Comparison of ENCODE assay signal across 30 cellular contexts in the genomic region with DNA sequence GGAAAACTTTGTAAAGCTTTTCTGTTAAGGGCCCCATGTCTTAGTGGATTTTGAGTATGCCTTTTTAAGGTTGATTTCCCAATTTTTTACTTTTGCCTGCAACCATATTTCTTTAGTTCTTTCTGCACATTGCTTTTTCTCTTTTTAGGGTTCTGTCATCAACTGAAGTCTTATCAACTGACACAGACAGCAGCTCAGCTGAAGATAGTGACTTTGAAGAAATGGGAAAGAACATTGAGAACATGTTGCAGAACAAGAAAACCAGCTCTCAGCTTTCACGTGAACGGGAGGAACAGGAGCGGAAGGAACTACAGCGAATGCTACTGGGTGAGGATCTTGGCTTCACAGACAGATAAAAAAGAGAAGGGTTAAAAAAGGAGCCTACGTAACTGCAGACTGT.
"Had no signal": no experiment of that assay in that cellular context is flagged by ENCODE, and none has a peak within 500 bp of the region (broad histone marks: within the 10 kb centered on the region; RNA-seq: fewer than 3 reads in every experiment).

No MANE protein-coding gene starts in this region.

- DNase-seq: activated B cell treated with CpG ODN at 0.5 μM for 24 hours; activated CD8-positive, alpha-beta memory T cell treated with anti-CD3 and anti-CD28 coated beads, Interleukin-2, amount 50 U/mL, for 48 hours; activated gamma-delta T cell; activated naive CD4-positive, alpha-beta T cell treated with anti-CD3 and anti-CD28 coated beads, Interleukin-2, amount 10 ng/mL, durations not matched to agents 7 days and 5 days; activated naive CD8-positive, alpha-beta T cell treated with anti-CD3 and anti-CD28 coated beads, Interleukin-2, amount 50 U/mL, for 24 hours; activated T-cell treated with anti-CD3 and anti-CD28 coated beads, Interleukin-2, amount 50 U/mL, for 24 hours; amygdala; central memory CD4-positive, alpha-beta T cell; endodermal cell; esophagus squamous epithelium; foreskin melanocyte; heart right ventricle; left lung; mesendoderm; natural killer cell; occipital lobe; psoas muscle; stimulated activated CD4-positive, alpha-beta T cell treated with anti-CD3 and anti-CD28 coated beads, Interleukin-1b, Interleukin-23, amount 100 ng/mL, for 48 hours; stimulated activated CD4-positive, alpha-beta T cell treated with anti-CD3 and anti-CD28 coated beads, Interleukin-4, amount 100 ng/mL, for 4 hours; stimulated activated CD8-positive, alpha-beta memory T cell treated with anti-CD3 and anti-CD28 coated beads, Interleukin-4, amount 100 ng/mL, for 48 hours; T-helper 1 cell; T-helper 9 cell had no signal

- H3K79me2 ChIP-seq: parathyroid adenoma had no signal

- H3K27ac Mint-ChIP-seq: activated B cell treated with CpG ODN at 0.5 μM for 24 hours; activated naive CD4-positive, alpha-beta T cell treated with anti-CD3 and anti-CD28 coated beads, Interleukin-2, amount 10 ng/mL, durations not matched to agents 7 days and 5 days; activated naive CD8-positive, alpha-beta T cell treated with anti-CD3 and anti-CD28 coated beads, Interleukin-2, amount 50 U/mL, for 24 hours; activated T-cell treated with anti-CD3 and anti-CD28 coated beads, Interleukin-2, amount 50 U/mL, for 24 hours; endodermal cell; neural progenitor cell; stimulated activated memory B cell treated with anti-CD40 and anti-IgM and Interleukin-4, amounts not matched to agents 10 μg/mL and 1 μg/mL and 100 μg/mL, for 72 hours had no signal

- H3K27me3 ChIP-seq: esophagus squamous epithelium, heart right ventricle, left lung, neural progenitor cell, tibial nerve had no signal

- H3K4me1 ChIP-seq: breast epithelium, esophagus squamous epithelium, heart right ventricle, left lung, neural progenitor cell, parathyroid adenoma, psoas muscle, tibial nerve had no signal

- H3K36me3 ChIP-seq: breast epithelium, neural progenitor cell had no signal

- H3K4me3 Mint-ChIP-seq: activated B cell treated with CpG ODN at 0.5 μM for 24 hours; activated naive CD4-positive, alpha-beta T cell treated with anti-CD3 and anti-CD28 coated beads, Interleukin-2, amount 10 ng/mL, durations not matched to agents 7 days and 5 days; activated naive CD8-positive, alpha-beta T cell treated with anti-CD3 and anti-CD28 coated beads, Interleukin-2, amount 50 U/mL, for 24 hours; activated T-cell treated with anti-CD3 and anti-CD28 coated beads, Interleukin-2, amount 50 U/mL, for 24 hours; endodermal cell; natural killer cell; neural progenitor cell; stimulated activated memory B cell treated with anti-CD40 and anti-IgM and Interleukin-4, amounts not matched to agents 10 μg/mL and 1 μg/mL and 100 μg/mL, for 72 hours had no signal

- H3K9ac ChIP-seq: neural progenitor cell, parathyroid adenoma had no signal

- H3K9me3 ChIP-seq: breast epithelium, esophagus squamous epithelium, heart right ventricle, left lung, psoas muscle, tibial nerve had no signal

- H3K4me2 ChIP-seq: neural progenitor cell, smooth muscle cell had no signal

- ATAC-seq: activated naive CD8-positive, alpha-beta T cell treated with anti-CD3 and anti-CD28 coated beads, Interleukin-2, amount 50 U/mL, for 24 hours; heart right ventricle; left lung; natural killer cell; psoas muscle; stimulated activated memory B cell treated with anti-CD40 and anti-IgM and Interleukin-4, amounts not matched to agents 10 μg/mL and 1 μg/mL and 100 μg/mL, for 72 hours had no signal

- FAIRE-seq: islet of Langerhans had no signal

- H3K4me1 Mint-ChIP-seq: activated B cell treated with CpG ODN at 0.5 μM for 24 hours; endodermal cell; natural killer cell; neural progenitor cell; stimulated activated memory B cell treated with anti-CD40 and anti-IgM and Interleukin-4, amounts not matched to agents 10 μg/mL and 1 μg/mL and 100 μg/mL, for 72 hours had no signal

- H3K9me3 Mint-ChIP-seq: activated B cell treated with CpG ODN at 0.5 μM for 24 hours; activated naive CD4-positive, alpha-beta T cell treated with anti-CD3 and anti-CD28 coated beads, Interleukin-2, amount 10 ng/mL, durations not matched to agents 7 days and 5 days; activated naive CD8-positive, alpha-beta T cell treated with anti-CD3 and anti-CD28 coated beads, Interleukin-2, amount 50 U/mL, for 24 hours; activated T-cell treated with anti-CD3 and anti-CD28 coated beads, Interleukin-2, amount 50 U/mL, for 24 hours; natural killer cell; stimulated activated memory B cell treated with anti-CD40 and anti-IgM and Interleukin-4, amounts not matched to agents 10 μg/mL and 1 μg/mL and 100 μg/mL, for 72 hours had no signal

- H3K36me3 Mint-ChIP-seq: natural killer cell had no signal

- H3K4me3 ChIP-seq: breast epithelium, esophagus squamous epithelium, heart right ventricle, left lung, lung, neural progenitor cell, psoas muscle, smooth muscle cell, tibial nerve had no signal

- H3K27ac ChIP-seq: breast epithelium, esophagus squamous epithelium, heart right ventricle, left lung, neural progenitor cell, parathyroid adenoma, psoas muscle, tibial nerve had no signal

- H3K27me3 Mint-ChIP-seq: activated B cell treated with CpG ODN at 0.5 μM for 24 hours; activated naive CD4-positive, alpha-beta T cell treated with anti-CD3 and anti-CD28 coated beads, Interleukin-2, amount 10 ng/mL, durations not matched to agents 7 days and 5 days; activated naive CD8-positive, alpha-beta T cell treated with anti-CD3 and anti-CD28 coated beads, Interleukin-2, amount 50 U/mL, for 24 hours; stimulated activated memory B cell treated with anti-CD40 and anti-IgM and Interleukin-4, amounts not matched to agents 10 μg/mL and 1 μg/mL and 100 μg/mL, for 72 hours had no signal

- H2AFZ ChIP-seq: neural progenitor cell, parathyroid adenoma had no signal
